26 cellular contexts compared by ENCODE assay signal in the genomic region with DNA sequence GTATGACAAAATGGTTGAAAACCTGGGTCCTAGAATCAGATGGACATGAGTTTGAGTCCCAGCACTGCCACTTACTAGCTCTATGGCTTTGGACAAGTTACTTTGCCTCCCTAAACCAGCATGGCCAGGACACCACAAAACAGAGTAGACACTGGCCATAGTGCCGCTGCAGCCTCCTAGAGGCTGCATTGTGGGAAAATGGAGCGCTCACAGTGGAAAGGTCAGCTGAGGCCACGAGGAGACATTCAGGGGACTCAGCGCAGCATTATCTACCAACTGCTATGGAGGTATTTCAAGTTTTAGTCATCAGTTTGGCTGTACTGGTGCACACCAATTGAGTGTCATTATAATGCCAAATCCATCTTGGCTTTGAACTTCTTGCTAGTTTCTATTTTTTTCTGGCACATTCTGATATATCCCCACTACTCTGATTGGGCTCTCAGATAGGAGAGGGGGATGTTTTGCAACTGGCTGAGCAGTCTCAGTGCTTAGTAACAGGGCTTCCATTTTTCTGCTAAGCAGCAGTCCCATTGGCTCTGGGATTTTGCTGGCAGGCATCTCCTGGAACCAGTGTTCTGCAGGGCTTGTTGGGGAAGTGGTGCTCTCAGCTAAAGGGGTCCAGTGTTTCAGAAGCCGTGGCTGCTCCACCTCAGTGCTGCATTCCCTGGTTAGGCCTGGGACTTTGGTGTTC. TPM values are rescaled to one million over a fixed set of nuclear protein-coding genes. Genes with fewer than 3 reads are reported as not detected.
"Had no signal": no experiment of that assay in that cellular context is flagged by ENCODE, and none has a peak within 500 bp of the region (broad histone marks: within the 10 kb centered on the region; RNA-seq: fewer than 3 reads in every experiment).

No MANE protein-coding gene starts in this region.

- H2AFZ ChIP-seq: hepatocyte had no signal

- H3K27me3 ChIP-seq: foreskin keratinocyte, hepatocyte, right atrium auricular region, tibial nerve, upper lobe of left lung had no signal

- H3K4me3 ChIP-seq: coronary artery, esophagus muscularis mucosa, hepatocyte, left lung, lower lobe of right lung, prostate gland, right atrium auricular region, sigmoid colon, thoracic aorta, tibial nerve, upper lobe of left lung had no signal

- H3K4me1 ChIP-seq: foreskin keratinocyte, prostate gland had no signal

- H3K9me3 ChIP-seq: esophagus muscularis mucosa, left lung, lower lobe of right lung, prostate gland, right atrium auricular region, sigmoid colon, thoracic aorta, tibial nerve, upper lobe of left lung had no signal

- H3K4me2 ChIP-seq: hepatocyte had no signal

- DNase-seq: dermis blood vessel endothelial cell; effector memory CD4-positive, alpha-beta T cell; foreskin keratinocyte; kidney; left lung; lower lobe of right lung; naive thymus-derived CD8-positive, alpha-beta T cell; nephron progenitor cell; sigmoid colon; stimulated activated naive B cell treated with anti-CD40 and anti-IgM and Interleukin-4, amounts not matched to agents 10 μg/mL and 1 μg/mL and 100 μg/mL, for 72 hours; upper lobe of left lung had no signal

- H3K36me3 ChIP-seq: esophagus muscularis mucosa, left lung, lower lobe of right lung, prostate gland, right atrium auricular region, sigmoid colon, thoracic aorta, tibial nerve, upper lobe of left lung had no signal

- H3K79me2 ChIP-seq: hepatocyte had no signal

- H3K27ac ChIP-seq: coronary artery, esophagus muscularis mucosa, foreskin keratinocyte, hepatocyte, left lung, lower lobe of right lung, prostate gland, right atrium auricular region, sigmoid colon, thoracic aorta, tibial nerve, upper lobe of left lung had no signal

- H3K4me3 Mint-ChIP-seq: naive thymus-derived CD8-positive, alpha-beta T cell; nephron progenitor cell; stimulated activated naive B cell treated with anti-CD40 and anti-IgM and Interleukin-4, amounts not matched to agents 10 μg/mL and 1 μg/mL and 100 μg/mL, for 72 hours; stimulated activated naive CD8-positive, alpha-beta T cell treated with anti-CD3 and anti-CD28 coated beads, Interleukin-15, Interleukin-2, amounts not matched to agents 100 ng/mL and 50 ng/mL, for 24 hours had no signal

- FAIRE-seq: endothelial cell of umbilical vein, kidney, urothelium cell line had no signal

- ATAC-seq: foreskin keratinocyte; left lung; lower lobe of right lung; naive thymus-derived CD8-positive, alpha-beta T cell; stimulated activated naive B cell treated with anti-CD40 and anti-IgM and Interleukin-4, amounts not matched to agents 10 μg/mL and 1 μg/mL and 100 μg/mL, for 72 hours had no signal

- H3K36me3 Mint-ChIP-seq: naive thymus-derived CD8-positive, alpha-beta T cell; stimulated activated naive B cell treated with anti-CD40 and anti-IgM and Interleukin-4, amounts not matched to agents 10 μg/mL and 1 μg/mL and 100 μg/mL, for 72 hours had no signal

- H3K9me3 Mint-ChIP-seq: naive thymus-derived CD8-positive, alpha-beta T cell; nephron progenitor cell; stimulated activated naive B cell treated with anti-CD40 and anti-IgM and Interleukin-4, amounts not matched to agents 10 μg/mL and 1 μg/mL and 100 μg/mL, for 72 hours; stimulated activated naive CD8-positive, alpha-beta T cell treated with anti-CD3 and anti-CD28 coated beads, Interleukin-15, Interleukin-2, amounts not matched to agents 100 ng/mL and 50 ng/mL, for 24 hours had no signal

RNA-seq across cellular contexts. Expression of gene NT5C1A, which starts 16.2 kb away (rescaled TPM):
- total RNA-seq: dermis blood vessel endothelial cell, endothelial cell of umbilical vein, epithelial cell of proximal tubule, fibroblast of lung, foreskin keratinocyte, lower lobe of right lung, osteocyte, sigmoid colon had no signal
- polyA plus RNA-seq: endothelial cell of umbilical vein; fibroblast of lung; foreskin keratinocyte; naive thymus-derived CD8-positive, alpha-beta T cell had no signal

RNA-seq across cellular contexts. Expression of gene HEYL, which starts 16.3 kb away (rescaled TPM):
- total RNA-seq: endothelial cell of umbilical vein, fibroblast of lung, foreskin keratinocyte had no signal
- polyA plus RNA-seq: endothelial cell of umbilical vein had no signal

RNA-seq across cellular contexts. Expression of gene HPCAL4, which starts 35.5 kb away (rescaled TPM):
- total RNA-seq: chondrocyte, endothelial cell of umbilical vein, fibroblast of lung, foreskin keratinocyte, mesenteric fat pad, osteocyte, tibial nerve had no signal
- polyA plus RNA-seq: endothelial cell of umbilical vein, fibroblast of lung, foreskin keratinocyte had no signal
